1 cellular context compared by ENCODE assay signal in the genomic region with DNA sequence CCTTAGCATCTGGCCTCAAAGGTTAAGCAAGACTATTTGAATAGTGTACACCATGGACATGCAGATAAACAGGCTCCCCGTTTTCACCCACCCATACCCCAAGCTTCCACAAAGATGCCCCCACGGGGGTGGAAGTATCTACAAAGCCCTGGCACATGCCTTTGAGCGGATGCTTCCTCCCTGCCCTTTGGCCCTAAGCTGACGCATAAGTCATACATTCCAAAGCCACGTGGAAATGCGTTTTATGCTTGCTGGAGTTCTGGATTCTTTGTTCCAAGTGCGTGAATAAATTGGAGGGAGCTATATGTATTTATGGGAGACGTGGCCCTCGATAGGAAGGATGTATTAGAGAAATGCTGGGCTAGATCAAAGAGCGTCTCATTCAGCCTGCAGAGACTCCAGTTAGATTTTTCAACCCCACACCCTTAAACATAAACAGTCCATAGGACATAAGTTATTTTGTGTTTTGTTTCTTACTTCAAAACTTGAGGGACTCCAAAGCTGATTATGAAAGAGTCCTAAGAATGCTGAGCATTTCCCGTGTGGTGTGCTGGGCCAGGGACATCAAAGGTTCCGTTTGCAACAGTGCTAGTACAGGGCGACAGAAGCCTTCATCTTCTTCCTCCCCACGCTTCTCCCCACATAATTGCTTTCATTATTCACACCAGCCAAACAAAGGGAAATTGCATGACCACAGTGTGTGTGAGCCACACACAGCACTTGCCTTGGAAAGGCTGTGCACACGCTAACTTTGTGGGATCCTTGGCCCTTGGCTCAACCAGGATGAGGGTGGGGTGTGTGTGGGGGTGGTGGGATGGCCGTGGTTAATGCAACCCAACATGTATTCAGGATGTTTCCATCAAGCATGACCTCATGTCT.
TF ChIP-seq lines count a peak whose summit lies in the region.

No MANE protein-coding gene starts in this region.

TF ChIP-seq in HepG2, 621 proteins besides CTCF, POLR2A, EP300 and RAD21 (continued from another document and continues in another):
- TF ChIP-seq, protein P1, sequence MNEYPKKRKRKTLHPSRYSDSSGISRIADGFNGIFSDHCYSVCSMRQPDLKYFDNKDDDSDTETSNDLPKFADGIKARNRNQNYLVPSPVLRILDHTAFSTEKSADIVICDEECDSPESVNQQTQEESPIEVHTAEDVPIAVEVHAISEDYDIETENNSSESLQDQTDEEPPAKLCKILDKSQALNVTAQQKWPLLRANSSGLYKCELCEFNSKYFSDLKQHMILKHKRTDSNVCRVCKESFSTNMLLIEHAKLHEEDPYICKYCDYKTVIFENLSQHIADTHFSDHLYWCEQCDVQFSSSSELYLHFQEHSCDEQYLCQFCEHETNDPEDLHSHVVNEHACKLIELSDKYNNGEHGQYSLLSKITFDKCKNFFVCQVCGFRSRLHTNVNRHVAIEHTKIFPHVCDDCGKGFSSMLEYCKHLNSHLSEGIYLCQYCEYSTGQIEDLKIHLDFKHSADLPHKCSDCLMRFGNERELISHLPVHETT (CRISPR knock-in tag; conservative IDR thresholded peaks at IDR 0.05), result 0 out of 2 replicates have a peak, but pooled peaks have one; percentile 44
- TF ChIP-seq ZFP90 (CRISPR knock-in tag; IDR thresholded peaks at IDR 0.05; ENCODE audit: borderline replicate concordance) (0 out of 2 replicates have a peak, but pooled peaks have one; percentile 52), EZH2 (conservative IDR thresholded peaks at IDR 0.05; ENCODE audit: low read depth, low read length) (no peak), ZFP1 (CRISPR knock-in tag; IDR thresholded peaks at IDR 0.05) (peak; percentile 84; the same call in 1 of the 2 replicates), FOXK2 (IDR thresholded peaks at IDR 0.05) (0 out of 2 replicates have a peak, but pooled peaks have one; percentile 18), SOX6 (IDR thresholded peaks at IDR 0.05) (no peak), SOX6 (CRISPR knock-in tag; IDR thresholded peaks at IDR 0.05) (peak; percentile 98), ZBTB21 (CRISPR knock-in tag; IDR thresholded peaks at IDR 0.05) (peak; percentile 67; the same call in 1 of the 2 replicates), NFE2L1 (CRISPR knock-in tag; IDR thresholded peaks at IDR 0.05; ENCODE audit: borderline replicate concordance) (no peak), WIZ (CRISPR knock-in tag; IDR thresholded peaks at IDR 0.05) (peak; percentile 49; the same call in 1 of the 2 replicates), POGZ (CRISPR knock-in tag; IDR thresholded peaks at IDR 0.05) (peak; percentile 51; the same call in 1 of the 2 replicates), ZNF841 (CRISPR knock-in tag; IDR thresholded peaks at IDR 0.05; ENCODE audit: borderline replicate concordance) (no peak; the same call in 1 of the 2 replicates), ZNF253 (CRISPR knock-in tag; IDR thresholded peaks at IDR 0.05; ENCODE audit: borderline replicate concordance) (peak; percentile 64), SRSF1 (optimal IDR thresholded peaks at IDR 0.05; ENCODE audit: low read depth, low read length) (no peak), ZNF549 (CRISPR knock-in tag; IDR thresholded peaks at IDR 0.05) (no peak), RFX1 (IDR thresholded peaks at IDR 0.05) (no peak), HES4 (CRISPR knock-in tag; IDR thresholded peaks at IDR 0.05; ENCODE audit: borderline replicate concordance) (no peak; the same call in 1 of the 2 replicates), ZNF652 (CRISPR knock-in tag; IDR thresholded peaks at IDR 0.05; ENCODE audit: borderline replicate concordance, low read depth) (peak; percentile 56), MXI1 (IDR thresholded peaks at IDR 0.05; ENCODE audit: borderline replicate concordance, low read depth, low read length) (peak; percentile 89; the same call in 2 of the 3 replicates), ZNF746 (CRISPR knock-in tag; IDR thresholded peaks at IDR 0.05) (peak; percentile 90), FOXJ3 (CRISPR knock-in tag; IDR thresholded peaks at IDR 0.05; ENCODE audit: borderline replicate concordance) (peak; percentile 55), ZSCAN29 (CRISPR knock-in tag; conservative IDR thresholded peaks at IDR 0.05) (peak; percentile 77; the same call in 1 of the 2 replicates), MBD4 (IDR thresholded peaks at IDR 0.05; ENCODE audit: borderline replicate concordance, low read length) (no peak), ZNF678 (CRISPR knock-in tag; IDR thresholded peaks at IDR 0.05) (no peak), ZNF891 (CRISPR knock-in tag; IDR thresholded peaks at IDR 0.05) (no peak; the same call in 1 of the 2 replicates), ZSCAN12 (CRISPR knock-in tag; IDR thresholded peaks at IDR 0.05) (0 out of 2 replicates have a peak, but pooled peaks have one; percentile 92), SP1 (IDR thresholded peaks at IDR 0.05) (no peak), SP1 (CRISPR knock-in tag; IDR thresholded peaks at IDR 0.05) (peak; percentile 63), ZNF558 (CRISPR knock-in tag; IDR thresholded peaks at IDR 0.05; ENCODE audit: borderline replicate concordance) (0 out of 2 replicates have a peak, but pooled peaks have one; percentile 41), ZNF768 (CRISPR knock-in tag; IDR thresholded peaks at IDR 0.05) (peak; percentile 71), ATF7-NPFF (CRISPR knock-in tag; IDR thresholded peaks at IDR 0.05; ENCODE audit: low read depth) (no peak), DNMT3B (CRISPR knock-in tag; conservative IDR thresholded peaks at IDR 0.05) (peak; percentile 96; the same call in 1 of the 2 replicates), GFI1 (CRISPR knock-in tag; IDR thresholded peaks at IDR 0.05; ENCODE audit: borderline replicate concordance) (no peak), ZNF776 (CRISPR knock-in tag; IDR thresholded peaks at IDR 0.05) (0 out of 2 replicates have a peak, but pooled peaks have one; percentile 53), ZNF546 (CRISPR knock-in tag; conservative IDR thresholded peaks at IDR 0.05) (peak; percentile 55; the same call in 1 of the 2 replicates), ZNF577 (CRISPR knock-in tag; IDR thresholded peaks at IDR 0.05; ENCODE audit: borderline replicate concordance, low read depth) (no peak), SIX4 (CRISPR knock-in tag; IDR thresholded peaks at IDR 0.05) (peak; percentile 88), HDAC2 (CRISPR knock-in tag; IDR thresholded peaks at IDR 0.05) (peak; percentile 82), THYN1 (CRISPR knock-in tag; IDR thresholded peaks at IDR 0.05; ENCODE audit: borderline replicate concordance, low read depth) (no peak), TARDBP (CRISPR knock-in tag; IDR thresholded peaks at IDR 0.05) (peak; percentile 87), ZNF879 (CRISPR knock-in tag; IDR thresholded peaks at IDR 0.05) (no peak; the same call in 1 of the 2 replicates), SKI (IDR thresholded peaks at IDR 0.05; ENCODE audit: partially characterized antibody) (peak; percentile 66)
- TF ChIP-seq, protein P2, sequence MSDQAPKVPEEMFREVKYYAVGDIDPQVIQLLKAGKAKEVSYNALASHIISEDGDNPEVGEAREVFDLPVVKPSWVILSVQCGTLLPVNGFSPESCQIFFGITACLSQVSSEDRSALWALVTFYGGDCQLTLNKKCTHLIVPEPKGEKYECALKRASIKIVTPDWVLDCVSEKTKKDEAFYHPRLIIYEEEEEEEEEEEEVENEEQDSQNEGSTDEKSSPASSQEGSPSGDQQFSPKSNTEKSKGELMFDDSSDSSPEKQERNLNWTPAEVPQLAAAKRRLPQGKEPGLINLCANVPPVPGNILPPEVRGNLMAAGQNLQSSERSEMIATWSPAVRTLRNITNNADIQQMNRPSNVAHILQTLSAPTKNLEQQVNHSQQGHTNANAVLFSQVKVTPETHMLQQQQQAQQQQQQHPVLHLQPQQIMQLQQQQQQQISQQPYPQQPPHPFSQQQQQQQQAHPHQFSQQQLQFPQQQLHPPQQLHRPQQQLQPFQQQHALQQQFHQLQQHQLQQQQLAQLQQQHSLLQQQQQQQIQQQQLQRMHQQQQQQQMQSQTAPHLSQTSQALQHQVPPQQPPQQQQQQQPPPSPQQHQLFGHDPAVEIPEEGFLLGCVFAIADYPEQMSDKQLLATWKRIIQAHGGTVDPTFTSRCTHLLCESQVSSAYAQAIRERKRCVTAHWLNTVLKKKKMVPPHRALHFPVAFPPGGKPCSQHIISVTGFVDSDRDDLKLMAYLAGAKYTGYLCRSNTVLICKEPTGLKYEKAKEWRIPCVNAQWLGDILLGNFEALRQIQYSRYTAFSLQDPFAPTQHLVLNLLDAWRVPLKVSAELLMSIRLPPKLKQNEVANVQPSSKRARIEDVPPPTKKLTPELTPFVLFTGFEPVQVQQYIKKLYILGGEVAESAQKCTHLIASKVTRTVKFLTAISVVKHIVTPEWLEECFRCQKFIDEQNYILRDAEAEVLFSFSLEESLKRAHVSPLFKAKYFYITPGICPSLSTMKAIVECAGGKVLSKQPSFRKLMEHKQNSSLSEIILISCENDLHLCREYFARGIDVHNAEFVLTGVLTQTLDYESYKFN (CRISPR knock-in tag; conservative IDR thresholded peaks at IDR 0.05), result peak; percentile 96
- TF ChIP-seq, protein P3, sequence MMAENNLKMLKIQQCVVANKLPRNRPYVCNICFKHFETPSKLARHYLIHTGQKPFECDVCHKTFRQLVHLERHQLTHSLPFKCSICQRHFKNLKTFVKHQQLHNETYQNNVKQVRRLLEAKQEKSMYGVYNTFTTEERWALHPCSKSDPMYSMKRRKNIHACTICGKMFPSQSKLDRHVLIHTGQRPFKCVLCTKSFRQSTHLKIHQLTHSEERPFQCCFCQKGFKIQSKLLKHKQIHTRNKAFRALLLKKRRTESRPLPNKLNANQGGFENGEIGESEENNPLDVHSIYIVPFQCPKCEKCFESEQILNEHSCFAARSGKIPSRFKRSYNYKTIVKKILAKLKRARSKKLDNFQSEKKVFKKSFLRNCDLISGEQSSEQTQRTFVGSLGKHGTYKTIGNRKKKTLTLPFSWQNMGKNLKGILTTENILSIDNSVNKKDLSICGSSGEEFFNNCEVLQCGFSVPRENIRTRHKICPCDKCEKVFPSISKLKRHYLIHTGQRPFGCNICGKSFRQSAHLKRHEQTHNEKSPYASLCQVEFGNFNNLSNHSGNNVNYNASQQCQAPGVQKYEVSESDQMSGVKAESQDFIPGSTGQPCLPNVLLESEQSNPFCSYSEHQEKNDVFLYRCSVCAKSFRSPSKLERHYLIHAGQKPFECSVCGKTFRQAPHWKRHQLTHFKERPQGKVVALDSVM (CRISPR knock-in tag; IDR thresholded peaks at IDR 0.05), result peak; percentile 77
- TF ChIP-seq, protein P4, sequence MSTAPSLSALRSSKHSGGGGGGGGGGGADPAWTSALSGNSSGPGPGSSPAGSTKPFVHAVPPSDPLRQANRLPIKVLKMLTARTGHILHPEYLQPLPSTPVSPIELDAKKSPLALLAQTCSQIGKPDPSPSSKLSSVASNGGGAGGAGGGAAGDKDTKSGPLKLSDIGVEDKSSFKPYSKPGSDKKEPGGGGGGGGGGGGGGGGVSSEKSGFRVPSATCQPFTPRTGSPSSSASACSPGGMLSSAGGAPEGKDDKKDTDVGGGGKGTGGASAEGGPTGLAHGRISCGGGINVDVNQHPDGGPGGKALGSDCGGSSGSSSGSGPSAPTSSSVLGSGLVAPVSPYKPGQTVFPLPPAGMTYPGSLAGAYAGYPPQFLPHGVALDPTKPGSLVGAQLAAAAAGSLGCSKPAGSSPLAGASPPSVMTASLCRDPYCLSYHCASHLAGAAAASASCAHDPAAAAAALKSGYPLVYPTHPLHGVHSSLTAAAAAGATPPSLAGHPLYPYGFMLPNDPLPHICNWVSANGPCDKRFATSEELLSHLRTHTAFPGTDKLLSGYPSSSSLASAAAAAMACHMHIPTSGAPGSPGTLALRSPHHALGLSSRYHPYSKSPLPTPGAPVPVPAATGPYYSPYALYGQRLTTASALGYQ (CRISPR knock-in tag; IDR thresholded peaks at IDR 0.05), result peak; percentile 84; the same call in 1 of the 2 replicates
- TF ChIP-seq, protein P5, sequence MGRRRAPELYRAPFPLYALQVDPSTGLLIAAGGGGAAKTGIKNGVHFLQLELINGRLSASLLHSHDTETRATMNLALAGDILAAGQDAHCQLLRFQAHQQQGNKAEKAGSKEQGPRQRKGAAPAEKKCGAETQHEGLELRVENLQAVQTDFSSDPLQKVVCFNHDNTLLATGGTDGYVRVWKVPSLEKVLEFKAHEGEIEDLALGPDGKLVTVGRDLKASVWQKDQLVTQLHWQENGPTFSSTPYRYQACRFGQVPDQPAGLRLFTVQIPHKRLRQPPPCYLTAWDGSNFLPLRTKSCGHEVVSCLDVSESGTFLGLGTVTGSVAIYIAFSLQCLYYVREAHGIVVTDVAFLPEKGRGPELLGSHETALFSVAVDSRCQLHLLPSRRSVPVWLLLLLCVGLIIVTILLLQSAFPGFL (CRISPR knock-in tag; IDR thresholded peaks at IDR 0.05), result no peak
- TF ChIP-seq, protein P6, sequence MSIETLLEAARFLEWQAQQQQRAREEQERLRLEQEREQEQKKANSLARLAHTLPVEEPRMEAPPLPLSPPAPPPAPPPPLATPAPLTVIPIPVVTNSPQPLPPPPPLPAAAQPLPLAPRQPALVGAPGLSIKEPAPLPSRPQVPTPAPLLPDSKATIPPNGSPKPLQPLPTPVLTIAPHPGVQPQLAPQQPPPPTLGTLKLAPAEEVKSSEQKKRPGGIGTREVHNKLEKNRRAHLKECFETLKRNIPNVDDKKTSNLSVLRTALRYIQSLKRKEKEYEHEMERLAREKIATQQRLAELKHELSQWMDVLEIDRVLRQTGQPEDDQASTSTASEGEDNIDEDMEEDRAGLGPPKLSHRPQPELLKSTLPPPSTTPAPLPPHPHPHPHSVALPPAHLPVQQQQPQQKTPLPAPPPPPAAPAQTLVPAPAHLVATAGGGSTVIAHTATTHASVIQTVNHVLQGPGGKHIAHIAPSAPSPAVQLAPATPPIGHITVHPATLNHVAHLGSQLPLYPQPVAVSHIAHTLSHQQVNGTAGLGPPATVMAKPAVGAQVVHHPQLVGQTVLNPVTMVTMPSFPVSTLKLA (IDR thresholded peaks at IDR 0.05), result peak; percentile 94
- TF ChIP-seq, protein P7, sequence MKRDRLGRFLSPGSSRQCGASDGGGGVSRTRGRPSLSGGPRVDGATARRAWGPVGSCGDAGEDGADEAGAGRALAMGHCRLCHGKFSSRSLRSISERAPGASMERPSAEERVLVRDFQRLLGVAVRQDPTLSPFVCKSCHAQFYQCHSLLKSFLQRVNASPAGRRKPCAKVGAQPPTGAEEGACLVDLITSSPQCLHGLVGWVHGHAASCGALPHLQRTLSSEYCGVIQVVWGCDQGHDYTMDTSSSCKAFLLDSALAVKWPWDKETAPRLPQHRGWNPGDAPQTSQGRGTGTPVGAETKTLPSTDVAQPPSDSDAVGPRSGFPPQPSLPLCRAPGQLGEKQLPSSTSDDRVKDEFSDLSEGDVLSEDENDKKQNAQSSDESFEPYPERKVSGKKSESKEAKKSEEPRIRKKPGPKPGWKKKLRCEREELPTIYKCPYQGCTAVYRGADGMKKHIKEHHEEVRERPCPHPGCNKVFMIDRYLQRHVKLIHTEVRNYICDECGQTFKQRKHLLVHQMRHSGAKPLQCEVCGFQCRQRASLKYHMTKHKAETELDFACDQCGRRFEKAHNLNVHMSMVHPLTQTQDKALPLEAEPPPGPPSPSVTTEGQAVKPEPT (CRISPR knock-in tag; IDR thresholded peaks at IDR 0.05; ENCODE audit: low read depth), result no peak; the same call in 1 of the 2 replicates
- TF ChIP-seq, protein P8, sequence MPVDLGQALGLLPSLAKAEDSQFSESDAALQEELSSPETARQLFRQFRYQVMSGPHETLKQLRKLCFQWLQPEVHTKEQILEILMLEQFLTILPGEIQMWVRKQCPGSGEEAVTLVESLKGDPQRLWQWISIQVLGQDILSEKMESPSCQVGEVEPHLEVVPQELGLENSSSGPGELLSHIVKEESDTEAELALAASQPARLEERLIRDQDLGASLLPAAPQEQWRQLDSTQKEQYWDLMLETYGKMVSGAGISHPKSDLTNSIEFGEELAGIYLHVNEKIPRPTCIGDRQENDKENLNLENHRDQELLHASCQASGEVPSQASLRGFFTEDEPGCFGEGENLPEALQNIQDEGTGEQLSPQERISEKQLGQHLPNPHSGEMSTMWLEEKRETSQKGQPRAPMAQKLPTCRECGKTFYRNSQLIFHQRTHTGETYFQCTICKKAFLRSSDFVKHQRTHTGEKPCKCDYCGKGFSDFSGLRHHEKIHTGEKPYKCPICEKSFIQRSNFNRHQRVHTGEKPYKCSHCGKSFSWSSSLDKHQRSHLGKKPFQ (CRISPR knock-in tag; IDR thresholded peaks at IDR 0.05; ENCODE audit: insufficient replicate concordance), result peak; percentile 100
